In the genomic region with DNA sequence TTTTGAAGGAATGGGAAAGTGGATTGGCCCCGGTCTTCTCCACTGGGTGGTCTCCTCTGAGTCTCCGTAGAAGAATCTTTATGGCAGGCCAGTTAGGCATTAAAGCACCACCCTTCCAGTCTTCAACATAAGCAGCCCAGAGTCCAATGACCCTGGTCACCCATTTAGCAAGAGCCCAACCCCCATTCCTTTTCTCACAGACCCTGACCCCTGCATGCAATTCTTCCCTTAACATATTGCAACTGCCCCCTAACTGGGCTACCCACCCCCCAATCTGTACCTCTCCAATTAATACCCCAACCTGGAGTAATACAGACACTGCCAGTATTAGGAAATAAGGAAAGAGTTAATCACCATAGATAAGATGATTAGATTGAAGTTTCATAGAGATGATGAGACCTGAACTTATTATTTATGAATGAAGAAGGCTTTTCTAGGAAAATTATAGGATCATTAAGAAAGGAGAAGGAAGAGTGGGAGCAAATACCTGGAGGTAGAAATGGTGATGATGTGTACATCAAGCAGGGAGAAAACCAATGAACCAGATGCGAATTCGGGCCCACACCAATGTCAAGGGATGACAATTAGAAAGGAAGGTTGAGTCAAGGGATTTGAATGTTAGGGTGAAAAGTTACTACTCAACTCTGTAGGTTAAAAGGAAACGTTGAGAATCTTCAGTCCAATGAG, we compare ENCODE assay signal across 27 cellular contexts. TPM values are rescaled to one million over a fixed set of nuclear protein-coding genes. Genes with fewer than 3 reads are reported as not detected.
DNase-seq lines count a peak whose midpoint lies in the region; FAIRE-seq and TF ChIP-seq lines count a peak whose summit lies in the region.
"Had no signal": no experiment of that assay in that cellular context is flagged by ENCODE, and none has a peak within 500 bp of the region (broad histone marks: within the 10 kb centered on the region; RNA-seq: fewer than 3 reads in every experiment).

No MANE protein-coding gene starts in this region.

- peak overlapping the region; percentile 80; the same call in 1 of the 2 replicates for H3K4me3 ChIP-seq in ACC112 (ENCODE audit: low read depth, low read length)
- peak overlapping the region; percentile 73 for H3K4me3 ChIP-seq in astrocyte (ENCODE audit: insufficient read depth, low read depth, low read length)
- no peak overlapping the region for H3K4me3 ChIP-seq in endothelial cell of umbilical vein (replicated peaks in 1 of 3; ENCODE audit: insufficient read depth in 1 of 3, low read depth in 1 of 3, low read length in 3 of 3)
- no peak overlapping the region for H3K4me3 ChIP-seq in osteoblast (ENCODE audit: insufficient read depth, low read length)
- H3K4me3 ChIP-seq: GM23248, K562, SJCRH30 had no signal

- peaks cover 3% of the 10 kb centered on the region for H3K9me3 Mint-ChIP-seq in astrocyte (ENCODE audit: unreplicated experiment)

- no peak for TF ChIP-seq POLR2A in endothelial cell of umbilical vein (IDR thresholded peaks at IDR 0.05; ENCODE audit: low read depth, low read length)

- POLR2A ChIA-PET in endothelial cell of umbilical vein (lab: Charles Lee): interaction anchor here (2.8 kb wide), 1 partner anchor 22 kb away, joined by 12 read pairs; no protein-coding TSS in a partner anchor

- no TSS peak for BruUV-seq in endothelial cell of umbilical vein (replicated peaks; lab: Mats Ljungman, UMichigan)

- TF ChIP-seq CTCF in astrocyte (IDR thresholded peaks at IDR 0.05; ENCODE audit: insufficient read depth, low read depth, low read length) (no peak), endothelial cell of umbilical vein (IDR thresholded peaks at IDR 0.05; ENCODE audit: extremely low read depth in 1 of 2, insufficient read depth in 1 of 2, low read depth in 1 of 2, low read length in 2 of 2) (no peak), osteoblast (IDR thresholded peaks at IDR 0.05; ENCODE audit: extremely low read depth, low read depth, low read length) (no peak)

- no peaks in the 10 kb centered on the region for H3K36me3 Mint-ChIP-seq in astrocyte (ENCODE audit: low read depth, unreplicated experiment)

- H3K27ac Mint-ChIP-seq in astrocyte (ENCODE audit: unreplicated experiment): no peak overlapping the region

- H3K27me3 ChIP-seq in ACC112 (ENCODE audit: insufficient read depth, low read length) (no peaks in the 10 kb centered on the region), astrocyte (ENCODE audit: insufficient read depth, low read length) (no peaks in the 10 kb centered on the region), endothelial cell of umbilical vein (ENCODE audit: control insufficient read depth in 2 of 2, insufficient read depth in 2 of 2, low read length in 2 of 2) (no peaks in the 10 kb centered on the region), osteoblast (ENCODE audit: insufficient read depth, low read length) (no peaks in the 10 kb centered on the region)
- H3K27me3 ChIP-seq: SJCRH30 had no signal

- H3K36me3 ChIP-seq in ACC112 (ENCODE audit: insufficient read depth, low read length) (no peaks in the 10 kb centered on the region), astrocyte (ENCODE audit: insufficient read depth, low read length) (no peaks in the 10 kb centered on the region), endothelial cell of umbilical vein (ENCODE audit: control insufficient read depth in 2 of 2, extremely low read depth in 1 of 2, insufficient read depth in 2 of 2, low read length in 2 of 2) (peaks cover 0 to 4% of the 10 kb centered on the region in 2 experiments), osteoblast (ENCODE audit: insufficient read depth, low read length) (peaks cover 6% of the 10 kb centered on the region)
- H3K36me3 ChIP-seq: SJCRH30 had no signal

- H3K27ac ChIP-seq in ACC112 (ENCODE audit: low read depth, low read length) (peak overlapping the region; percentile 0; the same call in 1 of the 2 replicates), astrocyte (ENCODE audit: low read depth, low read length) (peak overlapping the region; percentile 97), endothelial cell of umbilical vein (ENCODE audit: insufficient read depth, low read depth, low read length) (no peak overlapping the region), osteoblast (ENCODE audit: low read depth, low read length) (no peak overlapping the region)
- H3K27ac ChIP-seq: GM23248, SJCRH30 had no signal

- H3K9me1 ChIP-seq in endothelial cell of umbilical vein (replicated peaks; ENCODE audit: control insufficient read depth, extremely low read depth, insufficient read depth, low read length): no peaks in the 10 kb centered on the region

- FAIRE-seq in astrocyte (lab: Jason Lieb, UNC): no peak
- FAIRE-seq in endothelial cell of umbilical vein (lab: Jason Lieb, UNC): no peak
- FAIRE-seq: HepG2, K562 had no signal

- dilution Hi-C loops in endothelial cell of umbilical vein (cut with MboI; ENCODE audit: extremely low pct_ligation_motif_present, low sequenced_read_pairs): no loop called here

- H3K4me1 ChIP-seq in ACC112 (ENCODE audit: control insufficient read depth, insufficient read depth, low read length, unreplicated experiment) (peaks cover 39% of the 10 kb centered on the region), astrocyte (ENCODE audit: insufficient read depth, low read length) (peaks cover 49% of the 10 kb centered on the region), endothelial cell of umbilical vein (ENCODE audit: control insufficient read depth, extremely low read depth, insufficient read depth, low read length) (peaks cover 55% of the 10 kb centered on the region), osteoblast (ENCODE audit: insufficient read depth, low read length) (peaks cover 42% of the 10 kb centered on the region)

- H3K27me3 Mint-ChIP-seq in astrocyte (ENCODE audit: low read depth, unreplicated experiment): no peaks in the 10 kb centered on the region

- no peak overlapping the region for H2AFZ ChIP-seq in ACC112 (ENCODE audit: low read length, unreplicated experiment)
- H2AFZ ChIP-seq in astrocyte (ENCODE audit: low read depth, low read length): no peak overlapping the region
- no peak overlapping the region for H2AFZ ChIP-seq in endothelial cell of umbilical vein (ENCODE audit: low read depth, low read length)
- H2AFZ ChIP-seq in osteoblast (ENCODE audit: low read length): no peak overlapping the region
- H2AFZ ChIP-seq: GM23248 had no signal

- H3K4me3 Mint-ChIP-seq in astrocyte (ENCODE audit: unreplicated experiment): peak overlapping the region; percentile 25

- CTCF ChIA-PET in endothelial cell of umbilical vein (lab: Charles Lee): interaction anchor here (2.3 to 3.7 kb wide), 2 partner anchors 57 to 104 kb away, joined by 8 to 19 read pairs; no protein-coding TSS in a partner anchor

- intact Hi-C loops in endothelial cell of umbilical vein (cut with micrococcal nuclease): loop anchor here (10.0 kb wide), 2 partner anchors 987 to 1117 kb away; a partner anchor contains a TSS

- DNase-seq in astrocyte (ENCODE audit: low read depth) (peak; percentile 68), endothelial cell of umbilical vein (ENCODE audit: low read depth, low spot score) (peak; percentile 60), osteoblast (ENCODE audit: insufficient read length, low spot score, missing footprints) (no peak), NCI-H2227 (lab: John Stamatoyannopoulos, UW; ENCODE audit: unreplicated experiment) (no peak), activated gamma-delta T cell treated with Interleukin-2 at 50 U/mL for 16 hours (no peak)
- DNase-seq in activated CD8-positive, alpha-beta memory T cell treated with anti-CD3 and anti-CD28 coated beads, Interleukin-2, amount 50 U/mL, for 4 hours: no peak
- DNase-seq: 8988T, Calu3, DMS79 treated with DMSO at 0.1 percent for 48 hours, GM23248, H7, Kasumi-1, NCI-H1092 treated with DMSO at 0.1 percent for 48 hours, NCI-H1436, NCI-H187, NCI-H2081 treated with DMSO at 0.1 percent for 48 hours, NCI-H2171, NCI-H345, NCI-H524, NCI-H774, SJCRH30 had no signal

- H3K79me2 ChIP-seq in ACC112 (ENCODE audit: control insufficient read depth, insufficient read depth, low read length, unreplicated experiment): peaks cover 3% of the 10 kb centered on the region
- peaks cover 13% of the 10 kb centered on the region for H3K79me2 ChIP-seq in astrocyte (ENCODE audit: insufficient read depth, low read length)
- no peaks in the 10 kb centered on the region for H3K79me2 ChIP-seq in endothelial cell of umbilical vein (ENCODE audit: control insufficient read depth, insufficient read depth, low read length)
- no peaks in the 10 kb centered on the region for H3K79me2 ChIP-seq in osteoblast (ENCODE audit: insufficient read depth, low read length)

- peak overlapping the region; percentile 90 for H3K4me2 ChIP-seq in astrocyte (ENCODE audit: low read length)
- no peak overlapping the region for H3K4me2 ChIP-seq in endothelial cell of umbilical vein (ENCODE audit: insufficient read depth, low read length)
- peak overlapping the region; percentile 88 for H3K4me2 ChIP-seq in osteoblast (ENCODE audit: insufficient read depth, low read length)

- H4K20me1 ChIP-seq in astrocyte (ENCODE audit: insufficient read depth, low read length): no peaks in the 10 kb centered on the region
- H4K20me1 ChIP-seq in endothelial cell of umbilical vein (replicated peaks; ENCODE audit: control insufficient read depth, extremely low read depth, insufficient read depth, low read length): no peaks in the 10 kb centered on the region
- H4K20me1 ChIP-seq in osteoblast (ENCODE audit: insufficient read depth, low read length): no peaks in the 10 kb centered on the region

- H3K4me1 Mint-ChIP-seq in astrocyte (ENCODE audit: low read depth, unreplicated experiment): peaks cover 37% of the 10 kb centered on the region

- H3K9me3 ChIP-seq in astrocyte (ENCODE audit: insufficient read depth, low read depth, low read length) (no peaks in the 10 kb centered on the region), endothelial cell of umbilical vein (replicated peaks; ENCODE audit: control insufficient read depth, insufficient read depth, low read length) (no peaks in the 10 kb centered on the region), osteoblast (ENCODE audit: low read depth, low read length) (no peaks in the 10 kb centered on the region)
- H3K9me3 ChIP-seq: SJCRH30 had no signal

- peak overlapping the region; percentile 88 for H3K9ac ChIP-seq in astrocyte (ENCODE audit: low read length)
- H3K9ac ChIP-seq in endothelial cell of umbilical vein (replicated peaks; ENCODE audit: extremely low read depth, insufficient read depth, low read length): no peak overlapping the region
- H3K9ac ChIP-seq: GM23248 had no signal

RNA-seq across cellular contexts. Expression of a gene that starts 2.4 kb away (rescaled TPM):
- total RNA-seq in astrocyte (44.1 and 54.2 TPM in 2 replicates), endothelial cell of umbilical vein (160 and 238 TPM in 2 replicates), osteoblast (56.3 and 70.9 TPM in 2 replicates)
- polyA plus RNA-seq in endothelial cell of umbilical vein: 599 and 714 TPM in 2 replicates
- 413 and 493 TPM in 2 replicates for polyA plus RNA-seq in endothelial cell of umbilical vein (2011; cell fraction: cytosol; rRNA removed)
- 397 and 484 TPM in 2 replicates for polyA plus RNA-seq in endothelial cell of umbilical vein (2011; cell fraction: nucleus; rRNA removed)
- polyA plus RNA-seq in endothelial cell of umbilical vein (2012): 183 and 266 TPM in 2 replicates
- 466 and 572 TPM in 2 replicates for polyA minus RNA-seq in endothelial cell of umbilical vein
- polyA minus RNA-seq in endothelial cell of umbilical vein (2011; cell fraction: cytosol; rRNA and poly(A)+ RNA removed): not detected
- polyA minus RNA-seq in endothelial cell of umbilical vein (2011; cell fraction: nucleus; rRNA and poly(A)+ RNA removed): 227 and 262 TPM in 2 replicates
- total RNA-seq: HepG2 had no signal
- polyA plus RNA-seq: HepG2 had no signal

RNA-seq across cellular contexts. Expression of a gene that starts 12.6 kb away (rescaled TPM):
- not detected in 2 replicates for total RNA-seq in astrocyte
- total RNA-seq in endothelial cell of umbilical vein: not detected in 2 replicates
- polyA plus RNA-seq in endothelial cell of umbilical vein: 0.25 and 0.76 TPM in 2 replicates
- 0.86 and 0.88 TPM in 2 replicates for polyA plus RNA-seq in endothelial cell of umbilical vein (2011; cell fraction: cytosol; rRNA removed)
- not detected in 2 replicates for polyA plus RNA-seq in endothelial cell of umbilical vein (2011; cell fraction: nucleus; rRNA removed)
- polyA plus RNA-seq in endothelial cell of umbilical vein (2012): 0.86 and 1.3 TPM in 2 replicates
- polyA minus RNA-seq in endothelial cell of umbilical vein: 0.59 TPM in 1 of 2 replicates, not detected in the other
- polyA minus RNA-seq in endothelial cell of umbilical vein (2011; cell fraction: cytosol; rRNA and poly(A)+ RNA removed): not detected
- not detected in 2 replicates for polyA minus RNA-seq in endothelial cell of umbilical vein (2011; cell fraction: nucleus; rRNA and poly(A)+ RNA removed)
- 0.29 and 0.36 TPM in 2 replicates for total RNA-seq in osteoblast
- total RNA-seq: Calu3, H7, HepG2, HT1080, K562, Right ventricle myocardium inferior, SJCRH30 had no signal
- polyA plus RNA-seq: HepG2, K562 had no signal

RNA-seq across cellular contexts. Expression of a gene that starts 28.1 kb away (rescaled TPM):
- total RNA-seq in astrocyte (0.26 TPM in 1 of 2 replicates, not detected in the other), endothelial cell of umbilical vein (not detected in 2 replicates), osteoblast (not detected in 2 replicates)
- not detected in 2 replicates for polyA plus RNA-seq in endothelial cell of umbilical vein
- polyA plus RNA-seq in endothelial cell of umbilical vein (2011; cell fraction: cytosol; rRNA removed): not detected in 2 replicates
- polyA plus RNA-seq in endothelial cell of umbilical vein (2011; cell fraction: nucleus; rRNA removed): not detected in 2 replicates
- polyA plus RNA-seq in endothelial cell of umbilical vein (2012): not detected in 2 replicates
- polyA minus RNA-seq in endothelial cell of umbilical vein: not detected in 2 replicates
- not detected for polyA minus RNA-seq in endothelial cell of umbilical vein (2011; cell fraction: cytosol; rRNA and poly(A)+ RNA removed)
- not detected in 2 replicates for polyA minus RNA-seq in endothelial cell of umbilical vein (2011; cell fraction: nucleus; rRNA and poly(A)+ RNA removed)
- total RNA-seq: Calu3, GM23248, H7, HepG2, HT1080, K562, M059J, SJCRH30 had no signal
- polyA plus RNA-seq: GM23248, HepG2, K562 had no signal

Comparison
In these comparisons a context has a peak if more than half of its experiments do, and no peak if none do; other contexts are left out.
1. H3K27ac ChIP-seq: peak in ACC112 (single experiment) and astrocyte (single experiment); none in endothelial cell of umbilical vein (single experiment) and osteoblast (single experiment).
2. H3K4me3 ChIP-seq: peak in ACC112 (single experiment) and astrocyte (single experiment); none in endothelial cell of umbilical vein (0 of 3) and osteoblast (single experiment).
3. DNase-seq: peak in astrocyte (single experiment) and endothelial cell of umbilical vein (single experiment); none in osteoblast (single experiment), activated CD8-positive, alpha-beta memory T cell treated with anti-CD3 and anti-CD28 coated beads, Interleukin-2, amount 50 U/mL, for 4 hours (single experiment), NCI-H2227 (single experiment) and activated gamma-delta T cell treated with Interleukin-2 at 50 U/mL for 16 hours (single experiment).